11 cellular contexts compared by ENCODE assay signal in the genomic region with DNA sequence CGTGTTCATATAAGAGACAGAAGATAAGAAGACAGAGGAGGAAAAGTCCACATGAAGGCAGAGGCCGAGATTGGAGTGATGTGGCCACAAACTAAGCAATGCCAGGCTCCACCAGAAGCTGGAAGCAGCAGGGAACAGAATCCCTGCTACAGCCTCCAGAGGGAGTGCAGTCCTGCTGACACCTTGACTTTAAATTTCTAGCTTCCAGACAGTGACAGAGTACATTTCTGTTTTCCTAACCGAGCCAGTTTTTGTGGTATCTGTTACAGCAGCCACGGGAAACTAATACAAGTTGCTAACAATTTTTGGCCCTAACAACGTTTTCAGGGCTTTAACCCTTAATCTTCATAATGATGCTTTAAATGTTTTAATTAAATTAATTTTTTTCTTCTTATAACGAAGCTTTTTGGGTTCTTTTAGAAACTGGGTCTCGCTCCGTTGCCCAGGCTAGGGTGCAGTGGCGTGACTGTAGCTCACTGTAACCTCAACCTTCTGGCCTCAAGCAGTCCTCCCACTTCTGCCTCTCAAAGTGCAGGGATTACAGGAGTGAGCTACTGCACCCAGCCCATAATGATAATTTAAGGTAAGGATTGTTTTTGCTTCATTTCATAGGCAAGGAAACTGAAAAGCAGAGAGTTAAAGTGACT.
A peak's percentile ranks its signal among the peaks of the same experiment; 100 is the strongest.
DNase-seq lines count a peak whose midpoint lies in the region; ATAC-seq and TF ChIP-seq lines count a peak whose summit lies in the region.
"Had no signal": no experiment of that assay in that cellular context is flagged by ENCODE, and none has a peak within 500 bp of the region (broad histone marks: within the 10 kb centered on the region; RNA-seq: fewer than 3 reads in every experiment).

No MANE protein-coding gene starts in this region.

- no peaks in the 10 kb centered on the region for H3K4me1 Mint-ChIP-seq in progenitor cell of endocrine pancreas (ENCODE audit: low read depth)

- CTCF ChIA-PET in Panc1 (lab: Charles Lee): no interaction called here

- no peaks in the 10 kb centered on the region for H3K36me3 Mint-ChIP-seq in progenitor cell of endocrine pancreas (ENCODE audit: insufficient read depth)
- H3K36me3 Mint-ChIP-seq: memory B cell had no signal

- H3K27me3 ChIP-seq in Panc1 (ENCODE audit: control insufficient read depth, insufficient read depth, low read length): no peaks in the 10 kb centered on the region

- TF ChIP-seq CTCF in GM13977 (IDR thresholded peaks at IDR 0.05; ENCODE audit: extremely low read depth, insufficient read depth, missing control alignments) (peak; percentile 10), Panc1 (IDR thresholded peaks at IDR 0.05) (peak; percentile 45), progenitor cell of endocrine pancreas (IDR thresholded peaks at IDR 0.05; ENCODE audit: unreplicated experiment) (peak; percentile 42)

- DNase-seq in GM13977 (ENCODE audit: low spot score) (no peak), Panc1 (ENCODE audit: low read depth, low spot score) (no peak), fibroblast of peridontal ligament (ENCODE audit: extremely low read depth) (peak; percentile 37), progenitor cell of endocrine pancreas (ENCODE audit: low spot score, unreplicated experiment) (no peak), kidney tubule cell (ENCODE audit: low spot score) (no peak), midbrain (lab: John Stamatoyannopoulos, UW) (no peak), middle frontal gyrus (ENCODE audit: extremely low spot score, low spot score) (no peak)
- DNase-seq: activated T-cell treated with anti-CD3 and anti-CD28 coated beads, Interleukin-2, amount 50 U/mL, for 72 hours; stimulated activated CD4-positive, alpha-beta T cell treated with anti-CD3 and anti-CD28 coated beads, Interleukin-1b, Interleukin-23, amount 100 ng/mL, for 48 hours had no signal

- H3K4me3 ChIP-seq in Panc1 (ENCODE audit: low read depth in 2 of 2, low read length in 2 of 2): no peak overlapping the region

- ATAC-seq in Panc1: peak; percentile 65; the same call in 1 of the 2 replicates
- no peak for ATAC-seq in HG03460 (IDR thresholded peaks at IDR 0.05; ENCODE audit: unreplicated experiment)
- ATAC-seq: activated T-cell treated with anti-CD3 and anti-CD28 coated beads, Interleukin-2, amount 50 U/mL, for 72 hours had no signal

- no peak overlapping the region for H3K27ac ChIP-seq in Panc1 (ENCODE audit: low read length)

- peaks cover 2% of the 10 kb centered on the region for H3K27me3 Mint-ChIP-seq in progenitor cell of endocrine pancreas

- no TSS peak for BruUV-seq in Panc1 (replicated peaks; lab: Mats Ljungman, UMichigan)

- intact Hi-C loops in Panc1 (cut with micrococcal nuclease; ENCODE audit: unreplicated experiment): no loop called here

- H3K9me3 ChIP-seq in Panc1 (ENCODE audit: control insufficient read depth, insufficient read depth, low read depth, low read length): no peaks in the 10 kb centered on the region

- no peaks in the 10 kb centered on the region for H3K9me3 Mint-ChIP-seq in progenitor cell of endocrine pancreas (ENCODE audit: low read depth)

- in situ Hi-C loops in GM13977 (cut with MboI; ENCODE audit: low pct_unique_long_range_greater_than_20kb, low sequenced_read_pairs, unreplicated experiment): no loop called here
- in situ Hi-C loops in Panc1 (cut with HindIII; ENCODE audit: low pct_unique_long_range_greater_than_20kb, low sequenced_read_pairs): no loop called here

- POLR2A ChIA-PET in Panc1 (lab: Charles Lee): interaction anchor here (0.7 kb wide), 1 partner anchor 150 kb away, joined by 3 read pairs; no protein-coding TSS in a partner anchor

- H3K36me3 ChIP-seq in Panc1 (ENCODE audit: control insufficient read depth, insufficient read depth, low read length): no peaks in the 10 kb centered on the region

- no peak overlapping the region for H3K4me3 Mint-ChIP-seq in progenitor cell of endocrine pancreas (ENCODE audit: low read depth)
- H3K4me3 Mint-ChIP-seq: activated T-cell treated with anti-CD3 and anti-CD28 coated beads, Interleukin-2, amount 50 U/mL, for 72 hours; memory B cell had no signal

- no peaks in the 10 kb centered on the region for H3K4me1 ChIP-seq in Panc1 (ENCODE audit: control insufficient read depth, insufficient read depth, low read length)

- no peak overlapping the region for H3K27ac Mint-ChIP-seq in progenitor cell of endocrine pancreas
- H3K27ac Mint-ChIP-seq: activated T-cell treated with anti-CD3 and anti-CD28 coated beads, Interleukin-2, amount 50 U/mL, for 72 hours; memory B cell had no signal
